ENCODE assay signal across 9 cellular contexts in genomic region chr22:27686534-27686933, GRCh38.
DNase-seq lines count a peak whose midpoint lies in the region; ATAC-seq and TF ChIP-seq lines count a peak whose summit lies in the region.
"Had no signal": no experiment of that assay in that cellular context is flagged by ENCODE, and none has a peak within 500 bp of the region (broad histone marks: within the 10 kb centered on the region; RNA-seq: fewer than 3 reads in every experiment).

No MANE protein-coding gene starts in this region.

- no peaks in the 10 kb centered on the region for H3K27me3 Mint-ChIP-seq in osteocyte (ENCODE audit: unreplicated experiment)

- peaks cover 17% of the 10 kb centered on the region for H3K4me1 Mint-ChIP-seq in osteocyte (ENCODE audit: unreplicated experiment)

- H3K36me3 Mint-ChIP-seq in osteocyte (ENCODE audit: unreplicated experiment), result no peaks in the 10 kb centered on the region

- TF ChIP-seq CTCF in AG09319 (IDR thresholded peaks at IDR 0.05; ENCODE audit: low read depth, low read length), result no peak
- TF ChIP-seq CTCF in osteocyte (IDR thresholded peaks at IDR 0.05), result no peak

- H3K9me3 Mint-ChIP-seq in osteocyte (ENCODE audit: unreplicated experiment), result no peaks in the 10 kb centered on the region

- peak; percentile 54 for DNase-seq in AG09319 (ENCODE audit: extremely low read depth, low read depth)
- DNase-seq in globus pallidus (ENCODE audit: low spot score), result peak; percentile 95
- DNase-seq in osteocyte (ENCODE audit: extremely low spot score, unreplicated experiment), result no peak
- no peak for DNase-seq in SKM-1 treated with dmso at 0.1 percent for 144 hours (lab: John Stamatoyannopoulos, UW; ENCODE audit: unreplicated experiment)
- DNase-seq in KG1 (lab: John Stamatoyannopoulos, UW), result no peak
- DNase-seq in T1000 (lab: John Stamatoyannopoulos, UW), result no peak
- DNase-seq: NCI-H146 had no signal

- H3K4me3 Mint-ChIP-seq in osteocyte (ENCODE audit: unreplicated experiment), result no peak overlapping the region

- peak overlapping the region; percentile 68 for H3K27ac Mint-ChIP-seq in osteocyte (ENCODE audit: unreplicated experiment)

- ATAC-seq in SK-N-SH treated with all-trans-retinoic acid at 6 μM for 48 hours, result peak; percentile 92
- no peak for ATAC-seq in HG03025 (IDR thresholded peaks at IDR 0.05; ENCODE audit: low FRiP score, unreplicated experiment)

TF ChIP-seq in SK-N-SH treated with all-trans-retinoic acid at 6 μM for 48 hours, 23 proteins besides CTCF, POLR2A, EP300 and RAD21:
- 0 out of 2 replicates have a peak, but pooled peaks have one; percentile 44 for TF ChIP-seq SNAI2 (CRISPR knock-in tag; IDR thresholded peaks at IDR 0.05)
- no peak for TF ChIP-seq ESRRG (CRISPR knock-in tag; IDR thresholded peaks at IDR 0.05)
- TF ChIP-seq ZC3H10 (CRISPR knock-in tag; IDR thresholded peaks at IDR 0.05), result peak; percentile 58; the same call in 1 of the 2 replicates
- TF ChIP-seq ISL1 (CRISPR knock-in tag; IDR thresholded peaks at IDR 0.05), result peak; percentile 42; the same call in 1 of the 2 replicates
- TF ChIP-seq ZFP3 (CRISPR knock-in tag; IDR thresholded peaks at IDR 0.05), result peak; percentile 79

Comparison
In these comparisons a context has a peak if more than half of its experiments do, and no peak if none do; other contexts are left out.
1. DNase-seq: peak in AG09319 (single experiment) and globus pallidus (single experiment); none in osteocyte (single experiment), SKM-1 treated with dmso at 0.1 percent for 144 hours (single experiment), KG1 (single experiment) and T1000 (single experiment).